8 cellular contexts compared by ENCODE assay signal in the genomic region with DNA sequence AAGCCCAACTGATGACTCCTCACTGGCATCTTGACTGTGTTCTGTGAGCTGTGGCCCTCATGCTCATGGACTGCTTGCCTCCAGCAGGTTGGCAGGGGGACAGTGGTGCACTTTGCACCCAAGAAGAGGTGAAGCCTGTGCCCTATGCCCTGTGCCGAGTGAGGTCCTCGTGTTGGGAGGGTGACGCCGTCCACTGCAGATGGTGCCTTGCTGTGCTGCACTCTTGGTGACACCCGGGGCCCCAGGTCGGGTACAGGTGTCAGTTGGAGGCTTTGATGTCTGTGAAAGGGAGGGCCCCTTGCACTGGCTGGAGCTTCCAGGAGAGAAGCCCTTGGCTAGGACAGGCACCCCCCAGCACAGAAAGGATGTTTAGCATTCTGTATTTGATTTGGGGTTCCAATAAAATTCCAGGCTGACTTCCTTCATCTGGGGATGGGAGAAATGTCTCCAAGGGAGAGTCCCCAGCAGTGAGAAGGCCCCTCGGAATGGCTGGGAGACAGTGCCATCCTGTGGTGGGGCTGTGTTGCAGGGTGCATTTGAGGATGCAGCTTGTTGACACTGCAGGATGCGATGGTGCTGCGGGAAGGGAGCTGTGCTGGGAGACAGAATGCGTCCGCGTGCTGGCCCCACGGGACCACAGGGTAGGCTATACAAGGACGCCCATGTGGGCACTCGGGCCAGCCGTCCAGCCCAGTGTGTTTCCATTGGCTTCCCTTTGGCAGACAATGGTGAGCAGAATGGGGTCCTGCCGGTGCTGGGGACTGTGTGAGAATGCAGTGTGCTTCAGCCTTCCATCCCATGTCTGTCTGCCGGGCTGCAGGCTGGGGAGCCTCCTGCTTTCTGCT. TPM values are rescaled to one million over a fixed set of nuclear protein-coding genes. Genes with fewer than 3 reads are reported as not detected.
A peak's percentile ranks its signal among the peaks of the same experiment; 100 is the strongest.
DNase-seq lines count a peak whose midpoint lies in the region; ATAC-seq, FAIRE-seq and TF ChIP-seq lines count a peak whose summit lies in the region.

No MANE protein-coding gene starts in this region.

- no peaks in the 10 kb centered on the region for H3K9me1 ChIP-seq in keratinocyte (ENCODE audit: control insufficient read depth, extremely low read depth, insufficient read depth, low read length)

- H3K27ac ChIP-seq in SK-N-SH (ENCODE audit: low read depth in 2 of 2, low read length in 1 of 2) (no peak overlapping the region), PC-3 (ENCODE audit: low read length) (no peak overlapping the region), keratinocyte (ENCODE audit: control insufficient read depth, insufficient read depth, low read length) (no peak overlapping the region), upper lobe of right lung (no peak overlapping the region)

- peak; percentile 18; the same call in 1 of the 2 replicates for TF ChIP-seq RAD21 in SK-N-SH (IDR thresholded peaks at IDR 0.05; ENCODE audit: low read length)

- intact Hi-C loops in PC-3 (cut with micrococcal nuclease), result no loop called here
- intact Hi-C loops in upper lobe of right lung (cut with DNase I), result no loop called here

- POLR2A ChIA-PET in SK-N-SH (lab: Yijun Ruan, JAX) (interaction anchor here (1.0 to 1.9 kb wide), 4 partner anchors 9 to 25 kb away, joined by 3 to 7 read pairs (median 5); partner anchors contain the start of genes RANBP1 and TRMT2A), PC-3 (lab: Charles Lee; ENCODE audit: unreplicated experiment) (no interaction called here)

- peak overlapping the region; percentile 84 for H3K27ac Mint-ChIP-seq in activated naive CD4-positive, alpha-beta T cell treated with anti-CD3 and anti-CD28 coated beads, Interleukin-2, amount 10 ng/mL, durations not matched to agents 7 days and 5 days

- no peaks in the 10 kb centered on the region for H3K9me2 ChIP-seq in SK-N-SH
- no peaks in the 10 kb centered on the region for H3K9me2 ChIP-seq in PC-3 (replicated peaks; ENCODE audit: low read length)

- no peaks in the 10 kb centered on the region for H3K27me3 ChIP-seq in SK-N-SH (ENCODE audit: insufficient read depth)
- no peaks in the 10 kb centered on the region for H3K27me3 ChIP-seq in PC-3 (ENCODE audit: low read length)
- no peaks in the 10 kb centered on the region for H3K27me3 ChIP-seq in keratinocyte (ENCODE audit: control insufficient read depth, extremely low read depth, insufficient read depth, low read length)
- H3K27me3 ChIP-seq in upper lobe of right lung, result no peaks in the 10 kb centered on the region

- ATAC-seq in SK-N-SH treated with all-trans-retinoic acid at 6 μM for 48 hours (no peak), PC-3 (no peak), upper lobe of right lung (no peak), GM18870 (IDR thresholded peaks at IDR 0.05; ENCODE audit: unreplicated experiment) (no peak)

- H3K4me2 ChIP-seq in SK-N-SH, result no peak overlapping the region
- no peak overlapping the region for H3K4me2 ChIP-seq in PC-3 (ENCODE audit: low read length)
- no peak overlapping the region for H3K4me2 ChIP-seq in keratinocyte (ENCODE audit: control insufficient read depth, extremely low read depth, insufficient read depth, low read depth, low read length)

- no peak for TF ChIP-seq EP300 in SK-N-SH (IDR thresholded peaks at IDR 0.05; ENCODE audit: borderline replicate concordance in 1 of 2, low read depth in 1 of 2, low read length in 1 of 2)

- no peak overlapping the region for H3K9ac ChIP-seq in SK-N-SH
- no peak overlapping the region for H3K9ac ChIP-seq in PC-3 (ENCODE audit: low read length)
- H3K9ac ChIP-seq in keratinocyte (ENCODE audit: control insufficient read depth, extremely low read depth, insufficient read depth, low read length), result no peak overlapping the region

- H3K4me1 ChIP-seq in SK-N-SH (ENCODE audit: control insufficient read depth in 1 of 2, insufficient read depth in 2 of 2, low read depth in 1 of 2, low read length in 1 of 2) (peaks cover 0 to 21% of the 10 kb centered on the region in 2 experiments; a peak in 1 of 4 replicates), PC-3 (ENCODE audit: insufficient read depth, low read length) (peaks cover 7% of the 10 kb centered on the region; the same call in 1 of the 2 replicates), keratinocyte (ENCODE audit: control insufficient read depth, extremely low read depth, insufficient read depth, low read length) (peaks cover 13% of the 10 kb centered on the region), upper lobe of right lung (peaks cover 19% of the 10 kb centered on the region)

- DNase-seq in SK-N-SH (no peak), PC-3 (peak; percentile 46), keratinocyte (ENCODE audit: low read depth, low spot score) (no peak), upper lobe of right lung (no peak), cortex of kidney (lab: John Stamatoyannopoulos, UW) (no peak)
- DNase-seq in activated naive CD4-positive, alpha-beta T cell treated with anti-CD3 and anti-CD28 coated beads, Interleukin-2, amount 10 ng/mL, durations not matched to agents 7 days and 5 days, result peak; percentile 74

- peak overlapping the region; percentile 42 for H3K4me3 Mint-ChIP-seq in activated naive CD4-positive, alpha-beta T cell treated with anti-CD3 and anti-CD28 coated beads, Interleukin-2, amount 10 ng/mL, durations not matched to agents 7 days and 5 days

- H2AFZ ChIP-seq in SK-N-SH (ENCODE audit: low read depth), result no peak overlapping the region
- H2AFZ ChIP-seq in PC-3 (ENCODE audit: low read length), result no peak overlapping the region
- no peak overlapping the region for H2AFZ ChIP-seq in keratinocyte (ENCODE audit: control insufficient read depth, low read length)

- H3K4me1 Mint-ChIP-seq in activated naive CD4-positive, alpha-beta T cell treated with anti-CD3 and anti-CD28 coated beads, Interleukin-2, amount 10 ng/mL, durations not matched to agents 7 days and 5 days, result peaks cover 20% of the 10 kb centered on the region

- peak; percentile 17 for FAIRE-seq in keratinocyte (lab: Jason Lieb, UNC)

- H3K9me3 ChIP-seq in SK-N-SH, result no peaks in the 10 kb centered on the region
- no peaks in the 10 kb centered on the region for H3K9me3 ChIP-seq in PC-3 (ENCODE audit: low read length)
- no peaks in the 10 kb centered on the region for H3K9me3 ChIP-seq in keratinocyte (ENCODE audit: control insufficient read depth, low read depth, low read length)
- no peaks in the 10 kb centered on the region for H3K9me3 ChIP-seq in upper lobe of right lung

- CTCF ChIA-PET in SK-N-SH (lab: Yijun Ruan, JAX) (interaction anchor here (0.6 to 2.2 kb wide), 8 partner anchors 9 to 954 kb away, joined by 3 to 8 read pairs (median 3); no protein-coding TSS in a partner anchor), PC-3 (lab: Charles Lee) (interaction anchor here (0.6 to 0.7 kb wide), 2 partner anchors 12 to 47 kb away, joined by 3 read pairs; partner anchors contain the start of gene TRMT2A)
- CTCF ChIA-PET in activated naive CD4-positive, alpha-beta T cell treated with anti-CD3 and anti-CD28 coated beads, Interleukin-2, amount 10 ng/mL, durations not matched to agents 7 days and 5 days (lab: Charles Lee), result interaction anchor here (0.6 to 2.3 kb wide), 6 partner anchors 11 to 186 kb away, joined by 3 to 17 read pairs (median 4); no protein-coding TSS in a partner anchor

- BruUV-seq in PC-3 (replicated peaks; lab: Mats Ljungman, UMichigan), result no TSS peak

- no peaks in the 10 kb centered on the region for H3K9me3 Mint-ChIP-seq in activated naive CD4-positive, alpha-beta T cell treated with anti-CD3 and anti-CD28 coated beads, Interleukin-2, amount 10 ng/mL, durations not matched to agents 7 days and 5 days

- dilution Hi-C loops in keratinocyte (cut with MboI; ENCODE audit: extremely low pct_ligation_motif_present, low sequenced_read_pairs), result no loop called here

- H3K36me3 Mint-ChIP-seq in activated naive CD4-positive, alpha-beta T cell treated with anti-CD3 and anti-CD28 coated beads, Interleukin-2, amount 10 ng/mL, durations not matched to agents 7 days and 5 days, result peaks cover 18% of the 10 kb centered on the region

- no peak overlapping the region for H3K4me3 ChIP-seq in SK-N-SH (ENCODE audit: low read depth in 2 of 2, low read length in 1 of 2)
- H3K4me3 ChIP-seq in PC-3 (ENCODE audit: low read length), result no peak overlapping the region
- no peak overlapping the region for H3K4me3 ChIP-seq in keratinocyte (ENCODE audit: control insufficient read depth in 2 of 3, extremely low read depth in 1 of 3, insufficient read depth in 2 of 3, low read depth in 1 of 3, low read length in 3 of 3)
- H3K4me3 ChIP-seq in upper lobe of right lung, result no peak overlapping the region

- H3K36me3 ChIP-seq in SK-N-SH (replicated peaks in 1 of 2; ENCODE audit: control insufficient read depth in 1 of 2, insufficient read depth in 2 of 2, low read length in 1 of 2) (peaks cover 0 to 41% of the 10 kb centered on the region in 2 experiments), PC-3 (ENCODE audit: low read depth, low read length) (no peaks in the 10 kb centered on the region; the same call in 1 of the 2 replicates), keratinocyte (ENCODE audit: control insufficient read depth in 2 of 2, extremely low read depth in 1 of 2, insufficient read depth in 2 of 2, low read length in 2 of 2) (peaks cover 15% of the 10 kb centered on the region in 2 experiments), upper lobe of right lung (peaks cover 26% of the 10 kb centered on the region)

- peaks cover 12% of the 10 kb centered on the region for H4K20me1 ChIP-seq in SK-N-SH (ENCODE audit: insufficient read depth)
- H4K20me1 ChIP-seq in PC-3 (ENCODE audit: low read length), result no peaks in the 10 kb centered on the region
- H4K20me1 ChIP-seq in keratinocyte (ENCODE audit: control insufficient read depth, extremely low read depth, insufficient read depth, low read length), result peaks cover 4% of the 10 kb centered on the region

- WGBS in SK-N-SH (ENCODE audit: low lambda C conversion rate), result 79% methylated on average over 5 of the region's 18 CpGs

- TF ChIP-seq CTCF in SK-N-SH (IDR thresholded peaks at IDR 0.05) (peak; percentile 32; the same call in 1 of the 2 replicates), PC-3 (conservative IDR thresholded peaks at IDR 0.05; ENCODE audit: low read depth, low read length) (peak; percentile 55), keratinocyte (optimal IDR thresholded peaks at IDR 0.05 in 1 of 3, IDR thresholded peaks at IDR 0.05 in 1 of 3, conservative IDR thresholded peaks at IDR 0.05 in 1 of 3; ENCODE audit: extremely low read depth in 1 of 3, insufficient read depth in 2 of 3, low read length in 3 of 3) (peak; percentile 64 to 92 (median 73)), upper lobe of right lung (IDR thresholded peaks at IDR 0.05) (peak; percentile 20)

- H3K79me2 ChIP-seq in SK-N-SH (ENCODE audit: insufficient read depth), result peaks cover 30% of the 10 kb centered on the region
- peaks cover 22% of the 10 kb centered on the region for H3K79me2 ChIP-seq in PC-3 (ENCODE audit: low read length)
- peaks cover 20% of the 10 kb centered on the region for H3K79me2 ChIP-seq in keratinocyte (ENCODE audit: control insufficient read depth, insufficient read depth, low read length)

- no peaks in the 10 kb centered on the region for H3K27me3 Mint-ChIP-seq in activated naive CD4-positive, alpha-beta T cell treated with anti-CD3 and anti-CD28 coated beads, Interleukin-2, amount 10 ng/mL, durations not matched to agents 7 days and 5 days

- H3F3A ChIP-seq in SK-N-SH (replicated peaks; ENCODE audit: insufficient read depth) (peaks cover 18% of the 10 kb centered on the region), PC-3 (ENCODE audit: low read length, unreplicated experiment) (no peaks in the 10 kb centered on the region)

RNA-seq across cellular contexts. Expression of gene ZDHHC8, which starts 2.5 kb away (rescaled TPM):
- polyA plus RNA-seq in SK-N-SH (2012; rRNA removed), result 36.5 and 65.3 TPM in 2 replicates
- 21.9 and 35.0 TPM in 2 replicates for polyA plus RNA-seq in SK-N-SH (2012; cell fraction: cytosol; rRNA removed)
- 436 and 508 TPM in 2 replicates for polyA plus RNA-seq in SK-N-SH (2012; cell fraction: nucleus; rRNA removed)
- 24.6 and 26.8 TPM in 2 replicates for total RNA-seq in PC-3 (2014; rRNA removed)
- 16.0 to 44.5 TPM (median 25.4 TPM) in 3 replicates for polyA plus RNA-seq in keratinocyte
- 3.4 TPM for polyA plus RNA-seq in keratinocyte (2011; ENCODE audit: low read depth)
- 16.7 and 34.6 TPM in 2 replicates for polyA plus RNA-seq in keratinocyte (2011; cell fraction: cytosol; rRNA removed)
- polyA plus RNA-seq in keratinocyte (2011; cell fraction: nucleus; rRNA removed), result 170 and 225 TPM in 2 replicates
- polyA plus RNA-seq in keratinocyte (2012; ENCODE audit: low replicate concordance), result 17.3 and 50.3 TPM in 2 replicates
- polyA minus RNA-seq in keratinocyte, result 23.9 to 130 TPM (median 28.7 TPM) in 3 replicates
- 26.3 TPM for polyA minus RNA-seq in keratinocyte (2011; cell fraction: cytosol; rRNA and poly(A)+ RNA removed)
- polyA minus RNA-seq in keratinocyte (2011; cell fraction: nucleus; rRNA and poly(A)+ RNA removed), result 28.4 and 56.4 TPM in 2 replicates
- 88.0 TPM for total RNA-seq in upper lobe of right lung

RNA-seq across cellular contexts. Expression of gene TRMT2A, which starts 12.1 kb away (rescaled TPM):
- polyA plus RNA-seq in SK-N-SH (2012; rRNA removed) (54.6 and 73.1 TPM in 2 replicates), keratinocyte (18.3 to 53.7 TPM (median 20.6 TPM) in 3 replicates)
- polyA plus RNA-seq in SK-N-SH (2012; cell fraction: cytosol; rRNA removed), result 7.9 and 12.8 TPM in 2 replicates
- 409 and 434 TPM in 2 replicates for polyA plus RNA-seq in SK-N-SH (2012; cell fraction: nucleus; rRNA removed)
- total RNA-seq in PC-3 (2014; rRNA removed) (58.9 and 62.1 TPM in 2 replicates), upper lobe of right lung (53.8 TPM)
- polyA plus RNA-seq in keratinocyte (2011; ENCODE audit: low read depth), result 5.6 TPM
- 9.5 and 16.8 TPM in 2 replicates for polyA plus RNA-seq in keratinocyte (2011; cell fraction: cytosol; rRNA removed)
- polyA plus RNA-seq in keratinocyte (2011; cell fraction: nucleus; rRNA removed), result 94.5 and 118 TPM in 2 replicates
- 25.8 and 30.1 TPM in 2 replicates for polyA plus RNA-seq in keratinocyte (2012; ENCODE audit: low replicate concordance)
- polyA minus RNA-seq in keratinocyte, result 23.0 to 59.2 TPM (median 34.2 TPM) in 3 replicates
- 46.4 TPM for polyA minus RNA-seq in keratinocyte (2011; cell fraction: cytosol; rRNA and poly(A)+ RNA removed)
- polyA minus RNA-seq in keratinocyte (2011; cell fraction: nucleus; rRNA and poly(A)+ RNA removed), result 28.0 and 35.1 TPM in 2 replicates

RNA-seq across cellular contexts. Expression of gene RANBP1, which starts 13.2 kb away (rescaled TPM):
- polyA plus RNA-seq in SK-N-SH (2012; rRNA removed) (288 and 502 TPM in 2 replicates), keratinocyte (141 to 278 TPM (median 193 TPM) in 3 replicates)
- 421 and 483 TPM in 2 replicates for polyA plus RNA-seq in SK-N-SH (2012; cell fraction: cytosol; rRNA removed)
- polyA plus RNA-seq in SK-N-SH (2012; cell fraction: nucleus; rRNA removed), result 259 and 349 TPM in 2 replicates
- total RNA-seq in PC-3 (2014; rRNA removed) (356 and 411 TPM in 2 replicates), upper lobe of right lung (53.0 TPM)
- 44.3 TPM for polyA plus RNA-seq in keratinocyte (2011; ENCODE audit: low read depth)
- polyA plus RNA-seq in keratinocyte (2011; cell fraction: cytosol; rRNA removed), result 251 and 309 TPM in 2 replicates
- 131 and 136 TPM in 2 replicates for polyA plus RNA-seq in keratinocyte (2011; cell fraction: nucleus; rRNA removed)
- 80.4 and 206 TPM in 2 replicates for polyA plus RNA-seq in keratinocyte (2012; ENCODE audit: low replicate concordance)
- 91.3 to 166 TPM (median 155 TPM) in 3 replicates for polyA minus RNA-seq in keratinocyte
- 158 TPM for polyA minus RNA-seq in keratinocyte (2011; cell fraction: cytosol; rRNA and poly(A)+ RNA removed)
- polyA minus RNA-seq in keratinocyte (2011; cell fraction: nucleus; rRNA and poly(A)+ RNA removed), result 27.4 and 32.5 TPM in 2 replicates

RNA-seq across cellular contexts. Expression of gene CCDC188, which starts 21.7 kb away (rescaled TPM):
- 21.1 and 24.0 TPM in 2 replicates for polyA plus RNA-seq in SK-N-SH (2012; rRNA removed)
- polyA plus RNA-seq in SK-N-SH (2012; cell fraction: cytosol; rRNA removed), result 4.4 and 6.7 TPM in 2 replicates
- 141 and 175 TPM in 2 replicates for polyA plus RNA-seq in SK-N-SH (2012; cell fraction: nucleus; rRNA removed)
- not detected in 2 replicates for total RNA-seq in PC-3 (2014; rRNA removed)
- not detected in 3 replicates for polyA plus RNA-seq in keratinocyte
- not detected for polyA plus RNA-seq in keratinocyte (2011; ENCODE audit: low read depth)
- polyA plus RNA-seq in keratinocyte (2011; cell fraction: cytosol; rRNA removed), result not detected in 2 replicates
- polyA plus RNA-seq in keratinocyte (2011; cell fraction: nucleus; rRNA removed), result not detected in 2 replicates
- not detected in 2 replicates for polyA plus RNA-seq in keratinocyte (2012; ENCODE audit: low replicate concordance)
- polyA minus RNA-seq in keratinocyte, result not detected in 3 replicates
- polyA minus RNA-seq in keratinocyte (2011; cell fraction: cytosol; rRNA and poly(A)+ RNA removed), result not detected
- polyA minus RNA-seq in keratinocyte (2011; cell fraction: nucleus; rRNA and poly(A)+ RNA removed), result not detected in 2 replicates
- total RNA-seq in upper lobe of right lung, result 1.6 TPM

RNA-seq across cellular contexts. Expression of gene DGCR8, which starts 49.1 kb away (rescaled TPM):
- 23.9 and 26.5 TPM in 2 replicates for polyA plus RNA-seq in SK-N-SH (2012; rRNA removed)
- 15.0 and 15.8 TPM in 2 replicates for polyA plus RNA-seq in SK-N-SH (2012; cell fraction: cytosol; rRNA removed)
- polyA plus RNA-seq in SK-N-SH (2012; cell fraction: nucleus; rRNA removed), result 107 and 117 TPM in 2 replicates
- total RNA-seq in PC-3 (2014; rRNA removed), result 41.7 and 43.6 TPM in 2 replicates
- polyA plus RNA-seq in keratinocyte, result 14.3 to 24.3 TPM (median 17.2 TPM) in 3 replicates
- 13.5 TPM for polyA plus RNA-seq in keratinocyte (2011; ENCODE audit: low read depth)
- polyA plus RNA-seq in keratinocyte (2011; cell fraction: cytosol; rRNA removed), result 11.2 and 13.8 TPM in 2 replicates
- 61.4 and 73.1 TPM in 2 replicates for polyA plus RNA-seq in keratinocyte (2011; cell fraction: nucleus; rRNA removed)
- polyA plus RNA-seq in keratinocyte (2012; ENCODE audit: low replicate concordance), result 14.1 and 20.0 TPM in 2 replicates
- polyA minus RNA-seq in keratinocyte, result 15.3 to 41.9 TPM (median 20.6 TPM) in 3 replicates
- polyA minus RNA-seq in keratinocyte (2011; cell fraction: cytosol; rRNA and poly(A)+ RNA removed), result 11.7 TPM
- 21.3 and 26.5 TPM in 2 replicates for polyA minus RNA-seq in keratinocyte (2011; cell fraction: nucleus; rRNA and poly(A)+ RNA removed)
- 35.5 TPM for total RNA-seq in upper lobe of right lung

Comparison
In these comparisons a context has a peak if more than half of its experiments do, and no peak if none do; other contexts are left out.
1. DNase-seq: peak in PC-3 (single experiment) and activated naive CD4-positive, alpha-beta T cell treated with anti-CD3 and anti-CD28 coated beads, Interleukin-2, amount 10 ng/mL, durations not matched to agents 7 days and 5 days (single experiment); none in SK-N-SH (single experiment), keratinocyte (single experiment), upper lobe of right lung (single experiment) and cortex of kidney (single experiment).
2. CTCF ChIP-seq: peak in every context shown above with its lines; median percentile 73 in keratinocyte; 55 in PC-3; 32 in SK-N-SH; 20 in upper lobe of right lung.